ENCODE assay signal across 8 cellular contexts in the genomic region with DNA sequence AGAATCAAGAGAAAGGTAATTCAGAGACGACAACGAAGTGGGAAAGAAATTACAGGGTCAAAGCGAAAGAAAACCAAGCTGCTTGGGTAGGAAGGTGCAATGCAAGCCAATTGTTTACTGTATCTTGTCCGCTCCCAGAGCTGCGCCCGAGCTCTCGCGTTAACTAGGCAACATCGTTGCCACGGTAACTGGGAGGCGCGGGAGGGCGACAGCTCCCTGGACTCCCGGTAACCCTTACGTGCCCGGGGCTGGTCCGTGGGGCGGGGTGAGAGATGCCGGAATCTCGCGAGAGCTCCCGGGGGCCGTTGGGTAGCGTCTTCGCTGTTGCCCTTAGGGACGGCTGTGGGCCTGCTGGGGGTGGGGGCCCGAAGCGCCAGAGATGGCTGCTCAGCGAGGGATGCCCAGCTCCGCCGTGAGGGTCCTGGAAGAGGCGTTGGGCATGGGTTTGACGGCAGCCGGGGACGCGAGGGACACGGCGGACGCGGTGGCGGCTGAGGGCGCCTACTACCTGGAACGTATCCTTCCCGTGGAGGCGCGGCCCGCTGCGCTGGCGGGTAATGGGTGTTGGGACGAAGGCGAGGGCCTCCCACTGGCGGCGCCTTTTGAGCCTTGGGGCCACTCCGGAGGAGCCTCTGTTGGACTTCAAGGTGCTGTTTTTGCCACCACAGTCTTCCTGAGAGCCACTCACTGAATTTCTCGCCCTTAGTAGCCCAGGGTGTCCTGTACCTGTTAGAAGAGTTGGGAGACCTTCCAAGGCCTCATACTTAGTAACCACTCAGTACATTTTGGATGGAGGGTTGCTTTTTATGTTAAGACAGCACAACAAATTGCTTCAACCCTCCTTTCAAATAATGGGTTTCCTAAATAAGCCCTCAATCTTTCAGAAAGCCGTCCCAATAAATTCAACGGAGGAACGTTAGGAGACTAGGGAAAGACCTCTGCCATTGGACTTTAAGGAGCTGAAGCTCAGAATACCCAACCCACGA. TPM values are rescaled to one million over a fixed set of nuclear protein-coding genes. Genes with fewer than 3 reads are reported as not detected.
DNase-seq lines count a peak whose midpoint lies in the region; ATAC-seq and TF ChIP-seq lines count a peak whose summit lies in the region.

A gene (plus strand): TSS at position 360 of the 986 bp plus-strand sequence.

- peaks cover 10% of the 10 kb centered on the region for H3K79me2 ChIP-seq in DND-41 (ENCODE audit: insufficient read depth, low read length)
- H3K79me2 ChIP-seq in Karpas-422 (ENCODE audit: low read length): peaks cover 36% of the 10 kb centered on the region

- no peaks in the 10 kb centered on the region for H4K20me1 ChIP-seq in DND-41 (ENCODE audit: insufficient read depth, low read length)
- no peaks in the 10 kb centered on the region for H4K20me1 ChIP-seq in Karpas-422 (ENCODE audit: insufficient read depth, low read depth, low read length)

- peak within 1 kb of the TSS; percentile 73 for H3K27ac ChIP-seq in DND-41 (ENCODE audit: low read length)
- H3K27ac ChIP-seq in Karpas-422 (ENCODE audit: low read length): peak within 1 kb of the TSS; percentile 43
- peak within 1 kb of the TSS; percentile 77 for H3K27ac ChIP-seq in suprapubic skin

- H3K36me3 ChIP-seq in DND-41 (ENCODE audit: insufficient read depth, low read length): no peaks in the 10 kb centered on the region
- no peaks in the 10 kb centered on the region for H3K36me3 ChIP-seq in Karpas-422 (ENCODE audit: insufficient read depth, low read length)
- no peaks in the 10 kb centered on the region for H3K36me3 ChIP-seq in suprapubic skin

- H3K9me3 Mint-ChIP-seq in activated naive CD8-positive, alpha-beta T cell (ENCODE audit: low read depth): no peaks in the 10 kb centered on the region

- no peaks in the 10 kb centered on the region for H3K9me2 ChIP-seq in Karpas-422 (replicated peaks; ENCODE audit: insufficient read depth, low read length)

- DNase-seq in DND-41: peak; percentile 94
- DNase-seq in Karpas-422: peak; percentile 99
- peak; percentile 96 for DNase-seq in SK-N-DZ (ENCODE audit: low spot score)
- peak; percentile 97 for DNase-seq in glomerular visceral epithelial cell (ENCODE audit: extremely low spot score)
- peak; percentile 98 for DNase-seq in occipital lobe (lab: John Stamatoyannopoulos, UW)
- peak; percentile 96 to 97 for DNase-seq in suprapubic skin (ENCODE audit: low spot score in 2 of 2)

- H3K4me2 ChIP-seq in DND-41 (ENCODE audit: insufficient read depth, low read length) (peak within 1 kb of the TSS; percentile 64), Karpas-422 (ENCODE audit: low read depth, low read length, poor library complexity, severe bottlenecking) (peak within 1 kb of the TSS; percentile 96)

- H2AFZ ChIP-seq in DND-41 (ENCODE audit: low read depth, low read length) (peak within 1 kb of the TSS; percentile 78), Karpas-422 (ENCODE audit: low read length) (peak within 1 kb of the TSS; percentile 95)

- H3K4me3 ChIP-seq in DND-41 (ENCODE audit: low read depth in 1 of 2, low read length in 2 of 2) (peak within 1 kb of the TSS; percentile 43 to 72), Karpas-422 (ENCODE audit: low read length) (peak within 1 kb of the TSS; percentile 84), suprapubic skin (peak within 1 kb of the TSS; percentile 81)

- peak within 1 kb of the TSS; percentile 65 for H3K9ac ChIP-seq in DND-41 (ENCODE audit: low read depth, low read length)
- H3K9ac ChIP-seq in Karpas-422 (ENCODE audit: low read length): peak within 1 kb of the TSS; percentile 86

- no peaks in the 10 kb centered on the region for H3K9me3 ChIP-seq in DND-41 (ENCODE audit: insufficient read depth, low read length, severe bottlenecking)
- H3K9me3 ChIP-seq in Karpas-422 (ENCODE audit: low read length): no peaks in the 10 kb centered on the region
- H3K9me3 ChIP-seq in suprapubic skin: no peaks in the 10 kb centered on the region

- peaks cover 40% of the 10 kb centered on the region for H3K4me1 Mint-ChIP-seq in activated naive CD8-positive, alpha-beta T cell (ENCODE audit: low read depth)

- H3K27me3 Mint-ChIP-seq in activated naive CD8-positive, alpha-beta T cell: no peaks in the 10 kb centered on the region

- 2% methylated on average over 36 of the region's 59 CpGs for WGBS in suprapubic skin

- ATAC-seq in DND-41 (ENCODE audit: insufficient read depth, low read depth) (peak; percentile 96), GM21786 (IDR thresholded peaks at IDR 0.05; ENCODE audit: unreplicated experiment) (peak; percentile 98)

- TF ChIP-seq POLR2A in suprapubic skin (IDR thresholded peaks at IDR 0.05): no peak

- H3K27me3 ChIP-seq in DND-41 (ENCODE audit: insufficient read depth, low read length, poor library complexity): no peaks in the 10 kb centered on the region
- no peaks in the 10 kb centered on the region for H3K27me3 ChIP-seq in Karpas-422 (ENCODE audit: low read length)
- H3K27me3 ChIP-seq in suprapubic skin: no peaks in the 10 kb centered on the region

- TF ChIP-seq CTCF in DND-41 (IDR thresholded peaks at IDR 0.05; ENCODE audit: borderline replicate concordance, extremely low read depth, low read length, poor library complexity, severe bottlenecking) (no peak), suprapubic skin (IDR thresholded peaks at IDR 0.05) (no peak)

- peak within 1 kb of the TSS; percentile 93 for H3K4me3 Mint-ChIP-seq in activated naive CD8-positive, alpha-beta T cell

- TF ChIP-seq EP300 in suprapubic skin (IDR thresholded peaks at IDR 0.05): no peak

- no peaks in the 10 kb centered on the region for H3K36me3 Mint-ChIP-seq in activated naive CD8-positive, alpha-beta T cell

- H3K4me1 ChIP-seq in DND-41 (ENCODE audit: insufficient read depth, low read length) (peaks cover 24% of the 10 kb centered on the region), Karpas-422 (ENCODE audit: low read length) (peaks cover 23% of the 10 kb centered on the region), suprapubic skin (peaks cover 43% of the 10 kb centered on the region)

- H3K27ac Mint-ChIP-seq in activated naive CD8-positive, alpha-beta T cell: peak within 1 kb of the TSS; percentile 89

RNA-seq across cellular contexts. Expression of the gene that starts here (rescaled TPM):
- 38.2 and 67.8 TPM in 2 replicates for total RNA-seq in Karpas-422 (2014; rRNA removed; shearing (Covaris generic); ENCODE audit: low replicate concordance)
- 21.1 and 24.3 TPM in 2 replicates for polyA plus RNA-seq in SK-N-DZ (2014; cell fraction: cytosol; rRNA removed)
- polyA plus RNA-seq in SK-N-DZ (2014; cell fraction: nucleus; rRNA removed): 17.9 and 25.6 TPM in 2 replicates
- total RNA-seq in occipital lobe (96.4 TPM), suprapubic skin (10 to 100 TPM; 17.5 to 31.4 (median 22.0) TPM)

Comparison
In these comparisons a context has a peak if more than half of its experiments do, and no peak if none do; other contexts are left out.
1. Peak in every context shown above with its lines: DNase-seq, ATAC-seq, H3K4me3 ChIP-seq and H3K27ac ChIP-seq.